Comparison of ENCODE assay signal across 9 cellular contexts in genomic region chr1:89635825-89636815, GRCh38. TPM values are rescaled to one million over a fixed set of nuclear protein-coding genes. Genes with fewer than 3 reads are reported as not detected.
DNase-seq lines count a peak whose midpoint lies in the region; ATAC-seq and TF ChIP-seq lines count a peak whose summit lies in the region.
"Had no signal": no experiment of that assay in that cellular context is flagged by ENCODE, and none has a peak within 500 bp of the region (broad histone marks: within the 10 kb centered on the region; RNA-seq: fewer than 3 reads in every experiment).

No MANE protein-coding gene starts in this region.

- no peaks in the 10 kb centered on the region for H3K27me3 ChIP-seq in AG04450 (ENCODE audit: control insufficient read depth, insufficient read depth, low read length)

- H3K27ac Mint-ChIP-seq in activated CD4-positive, alpha-beta memory T cell treated with anti-CD3 and anti-CD28 coated beads, Interleukin-2, amount 10 ng/mL, durations not matched to agents 7 days and 5 days = peak overlapping the region; percentile 81
- no peak overlapping the region for H3K27ac Mint-ChIP-seq in glutamatergic neuron (ENCODE audit: unreplicated experiment)

- peaks cover 57% of the 10 kb centered on the region for H3K4me1 Mint-ChIP-seq in activated CD4-positive, alpha-beta memory T cell treated with anti-CD3 and anti-CD28 coated beads, Interleukin-2, amount 10 ng/mL, durations not matched to agents 7 days and 5 days
- no peaks in the 10 kb centered on the region for H3K4me1 Mint-ChIP-seq in glutamatergic neuron (ENCODE audit: low read depth, unreplicated experiment)

- H3K27me3 Mint-ChIP-seq in activated CD4-positive, alpha-beta memory T cell treated with anti-CD3 and anti-CD28 coated beads, Interleukin-2, amount 10 ng/mL, durations not matched to agents 7 days and 5 days = no peaks in the 10 kb centered on the region
- no peaks in the 10 kb centered on the region for H3K27me3 Mint-ChIP-seq in glutamatergic neuron (ENCODE audit: unreplicated experiment)

- H3K9me3 ChIP-seq in AG04450 (ENCODE audit: control insufficient read depth, insufficient read depth, low read length) = peaks cover 4% of the 10 kb centered on the region; the same call in 1 of the 2 replicates

- TF ChIP-seq CTCF in AG04450 (IDR thresholded peaks at IDR 0.05; ENCODE audit: low read depth, low read length) (no peak), fibroblast of the aortic adventitia (IDR thresholded peaks at IDR 0.05; ENCODE audit: insufficient read depth, low read length) (no peak), glutamatergic neuron (IDR thresholded peaks at IDR 0.05; ENCODE audit: partially characterized antibody, unreplicated experiment) (no peak)

- POLR2A ChIA-PET in AG04450 (lab: Yijun Ruan, JAX) = interaction anchor here (0.6 kb wide), 1 partner anchor 22 kb away, joined by 5 read pairs; no protein-coding TSS in a partner anchor
- POLR2A ChIA-PET in activated CD4-positive, alpha-beta memory T cell treated with anti-CD3 and anti-CD28 coated beads, Interleukin-2, amount 10 ng/mL, durations not matched to agents 7 days and 5 days (lab: Charles Lee) = interaction anchor here (0.7 to 24.5 kb wide), 18 partner anchors 9 to 745 kb away, joined by 3 to 828 read pairs (median 6); partner anchors contain the start of gene GTF2B

- H3K4me3 Mint-ChIP-seq in activated CD4-positive, alpha-beta memory T cell treated with anti-CD3 and anti-CD28 coated beads, Interleukin-2, amount 10 ng/mL, durations not matched to agents 7 days and 5 days = peak overlapping the region; percentile 61
- no peak overlapping the region for H3K4me3 Mint-ChIP-seq in glutamatergic neuron (ENCODE audit: unreplicated experiment)

- H3K36me3 Mint-ChIP-seq in activated CD4-positive, alpha-beta memory T cell treated with anti-CD3 and anti-CD28 coated beads, Interleukin-2, amount 10 ng/mL, durations not matched to agents 7 days and 5 days (ENCODE audit: low read depth) = peaks cover 59% of the 10 kb centered on the region
- no peaks in the 10 kb centered on the region for H3K36me3 Mint-ChIP-seq in glutamatergic neuron (ENCODE audit: unreplicated experiment)

- H3K9me3 Mint-ChIP-seq in activated CD4-positive, alpha-beta memory T cell treated with anti-CD3 and anti-CD28 coated beads, Interleukin-2, amount 10 ng/mL, durations not matched to agents 7 days and 5 days = no peaks in the 10 kb centered on the region
- peaks cover 3% of the 10 kb centered on the region for H3K9me3 Mint-ChIP-seq in glutamatergic neuron (ENCODE audit: unreplicated experiment)

- ATAC-seq in GM21360 (IDR thresholded peaks at IDR 0.05; ENCODE audit: unreplicated experiment) = no peak

- peak; percentile 36 for DNase-seq in AG04450 (ENCODE audit: low read depth, low spot score)
- DNase-seq in HCEC 1CT = peak; percentile 87
- DNase-seq in activated CD4-positive, alpha-beta memory T cell treated with anti-CD3 and anti-CD28 coated beads, Interleukin-2, amount 10 ng/mL, durations not matched to agents 7 days and 5 days = no peak
- peak; percentile 73 for DNase-seq in fibroblast of the aortic adventitia (ENCODE audit: low read depth)
- DNase-seq in NCI-H2029 (lab: John Stamatoyannopoulos, UW) = no peak
- no peak for DNase-seq in globus pallidus (ENCODE audit: low spot score)
- DNase-seq in glutamatergic neuron = no peak
- DNase-seq: NCI-H345 had no signal

- H3K27ac ChIP-seq in AG04450 (ENCODE audit: low read depth, low read length) = peak overlapping the region; percentile 91

- CTCF ChIA-PET in AG04450 (lab: Charles Lee) = interaction anchor here (1.7 to 13.7 kb wide), 2 partner anchors 83 to 125 kb away, joined by 3 to 207 read pairs; no protein-coding TSS in a partner anchor
- CTCF ChIA-PET in activated CD4-positive, alpha-beta memory T cell treated with anti-CD3 and anti-CD28 coated beads, Interleukin-2, amount 10 ng/mL, durations not matched to agents 7 days and 5 days (lab: Charles Lee) = interaction anchor here (1.2 to 10.7 kb wide), 10 partner anchors 12 to 207 kb away, joined by 3 to 174 read pairs (median 4); no protein-coding TSS in a partner anchor

- peak overlapping the region; percentile 39 for H3K4me3 ChIP-seq in AG04450 (ENCODE audit: low read depth, low read length)
- H3K4me3 ChIP-seq in fibroblast of the aortic adventitia (ENCODE audit: low read depth, low read length) = no peak overlapping the region

RNA-seq across cellular contexts. Expression of gene LRRC8C, which starts 3.2 kb away (rescaled TPM):
- polyA plus RNA-seq in AG04450 (2011; rRNA removed) = 15.3 and 19.4 TPM in 2 replicates
- 12.9 and 18.9 TPM in 2 replicates for polyA minus RNA-seq in AG04450 (2011; rRNA and poly(A)+ RNA removed)
- 10 to 100 TPM; 52.5 to 55.6 TPM for total RNA-seq in activated CD4-positive, alpha-beta memory T cell treated with anti-CD3 and anti-CD28 coated beads, Interleukin-2, amount 10 ng/mL, durations not matched to agents 7 days and 5 days
- total RNA-seq in fibroblast of the aortic adventitia (ENCODE audit: low replicate concordance) = 6.0 and 25.3 TPM in 2 replicates
- 2.6 TPM for total RNA-seq in glutamatergic neuron (ENCODE audit: unreplicated experiment)

Comparison
In these comparisons a context has a peak if more than half of its experiments do, and no peak if none do; other contexts are left out.
1. DNase-seq: peak in AG04450 (single experiment), HCEC 1CT (single experiment) and fibroblast of the aortic adventitia (single experiment); none in activated CD4-positive, alpha-beta memory T cell treated with anti-CD3 and anti-CD28 coated beads, Interleukin-2, amount 10 ng/mL, durations not matched to agents 7 days and 5 days (single experiment), NCI-H2029 (single experiment), globus pallidus (single experiment) and glutamatergic neuron (single experiment).